12 cellular contexts compared by ENCODE assay signal in genomic region chr3:128620268-128620691, GRCh38. TPM values are rescaled to one million over a fixed set of nuclear protein-coding genes. Genes with fewer than 3 reads are reported as not detected.
DNase-seq lines count a peak whose midpoint lies in the region; ATAC-seq, FAIRE-seq and TF ChIP-seq lines count a peak whose summit lies in the region.
"Had no signal": no experiment of that assay in that cellular context is flagged by ENCODE, and none has a peak within 500 bp of the region (broad histone marks: within the 10 kb centered on the region; RNA-seq: fewer than 3 reads in every experiment).

No MANE protein-coding gene starts in this region.

- ATAC-seq in activated T-cell treated with anti-CD3 and anti-CD28 coated beads, Interleukin-2, amount 50 U/mL, for 4 hours: no peak
- ATAC-seq in GM12878 (no peak), GM18907 (IDR thresholded peaks at IDR 0.05; ENCODE audit: unreplicated experiment) (no peak)

- H3K4me3 ChIP-seq in Loucy (ENCODE audit: low read length, poor library complexity, severe bottlenecking): no peak overlapping the region
- no peak overlapping the region for H3K4me3 ChIP-seq in GM12878
- no peak overlapping the region for H3K4me3 ChIP-seq in uterus

- SMC1A ChIA-PET in GM12878 (lab: Charles Lee; ENCODE audit: uncharacterized antibody, unreplicated experiment): no interaction called here

- peaks cover 8% of the 10 kb centered on the region; the same call in 1 of the 2 replicates for H3K79me2 ChIP-seq in Loucy (ENCODE audit: insufficient read depth, low read length)
- peaks cover 6% of the 10 kb centered on the region for H3K79me2 ChIP-seq in GM12878 (ENCODE audit: control insufficient read depth, insufficient read depth, low read length)

- no peaks in the 10 kb centered on the region for H3K27me3 ChIP-seq in Loucy (ENCODE audit: insufficient read depth, low read length, poor library complexity, severe bottlenecking)
- no peaks in the 10 kb centered on the region for H3K27me3 ChIP-seq in GM12878 (replicated peaks in 1 of 2; ENCODE audit: control insufficient read depth in 2 of 2, insufficient read depth in 2 of 2, low read length in 1 of 2)
- H3K27me3 ChIP-seq in uterus: no peaks in the 10 kb centered on the region

- RAD21 ChIA-PET in GM12878 (lab: Charles Lee; ENCODE audit: unreplicated experiment): interaction anchor here (0.6 kb wide), 1 partner anchor 34 kb away, joined by 3 read pairs; no protein-coding TSS in a partner anchor

- no peaks in the 10 kb centered on the region for H3K9me2 ChIP-seq in Loucy (replicated peaks; ENCODE audit: low read depth, low read length)

- H4K20me1 ChIP-seq in Loucy (ENCODE audit: insufficient read depth, low read length, poor library complexity, severe bottlenecking) (no peaks in the 10 kb centered on the region), GM12878 (ENCODE audit: control insufficient read depth, insufficient read depth) (no peaks in the 10 kb centered on the region)

- in situ Hi-C loops in GM12878 (cut with MboI): loop anchor here (25.0 kb wide), 1 partner anchor 533 kb away; no protein-coding TSS in a partner anchor

- intact Hi-C loops in GM12878 (cut with micrococcal nuclease; ENCODE audit: unreplicated experiment): no loop called here
- intact Hi-C loops in uterus (cut with DNase I; ENCODE audit: low total_unique reads): no loop called here

- H3K4me2 ChIP-seq in Loucy (ENCODE audit: low read depth, low read length, poor library complexity, severe bottlenecking) (no peak overlapping the region), GM12878 (ENCODE audit: control insufficient read depth, insufficient read depth) (no peak overlapping the region)

- CTCF ChIA-PET in GM12878 (lab: Yijun Ruan, JAX): interaction anchor here (1.0 to 1.3 kb wide), 3 partner anchors 17 to 175 kb away, joined by 3 to 4 read pairs (median 3); no protein-coding TSS in a partner anchor

- H3K9ac ChIP-seq in Loucy (ENCODE audit: low read depth, low read length, poor library complexity, severe bottlenecking) (no peak overlapping the region), GM12878 (ENCODE audit: control insufficient read depth, insufficient read depth, low read length) (no peak overlapping the region)

- H3K9me3 Mint-ChIP-seq in activated T-cell treated with anti-CD3 and anti-CD28 coated beads, Interleukin-2, amount 50 U/mL, for 4 hours: no peaks in the 10 kb centered on the region

- FAIRE-seq in GM12878 (lab: Jason Lieb, UNC): no peak
- FAIRE-seq: GM12891, small intestine had no signal

- peak; percentile 22; the same call in 1 of the 2 replicates for TF ChIP-seq CTCF in Loucy (conservative IDR thresholded peaks at IDR 0.05; ENCODE audit: low read length)
- TF ChIP-seq CTCF in GM12878 (IDR thresholded peaks at IDR 0.05 in 2 of 3, conservative IDR thresholded peaks at IDR 0.05 in 1 of 3; ENCODE audit: control insufficient read depth in 2 of 3, extremely low read depth in 1 of 3, insufficient read depth in 1 of 3, low read depth in 3 of 3, low read length in 3 of 3): no peak
- TF ChIP-seq CTCF in uterus (IDR thresholded peaks at IDR 0.05): no peak

- H3K27ac ChIP-seq in GM12878 (ENCODE audit: control insufficient read depth, insufficient read depth): no peak overlapping the region
- H3K27ac ChIP-seq in uterus: no peak overlapping the region

- WGBS in GM12878 (ENCODE audit: insufficient coverage, insufficient replicate concordance, low lambda C conversion rate, missing lambda C conversion rate): 79% methylated on average over 9 of the region's 9 CpGs

- no peak for TF ChIP-seq RAD21 in GM12878 (IDR thresholded peaks at IDR 0.05; ENCODE audit: insufficient read depth, low read depth, low read length)

- no peak overlapping the region for H2AFZ ChIP-seq in Loucy (ENCODE audit: low read length)
- H2AFZ ChIP-seq in GM12878 (ENCODE audit: control insufficient read depth, low read depth, low read length): no peak overlapping the region

- no peaks in the 10 kb centered on the region for H3K27me3 Mint-ChIP-seq in activated T-cell treated with anti-CD3 and anti-CD28 coated beads, Interleukin-2, amount 50 U/mL, for 4 hours (ENCODE audit: low read depth)
- H3K27me3 Mint-ChIP-seq: B cell had no signal

- H3K4me1 ChIP-seq in Loucy (ENCODE audit: insufficient read depth, low read length, poor library complexity, severe bottlenecking) (peaks cover 8% of the 10 kb centered on the region), GM12878 (ENCODE audit: control insufficient read depth, insufficient read depth, low read length) (peaks cover 14% of the 10 kb centered on the region), uterus (no peaks in the 10 kb centered on the region)

- no peak; the same call in 1 of the 2 replicates for TF ChIP-seq POLR2A in GM12878 (IDR thresholded peaks at IDR 0.05; ENCODE audit: low read depth, low read length)
- no peak for TF ChIP-seq POLR2A in uterus (IDR thresholded peaks at IDR 0.05)

- H3K36me3 Mint-ChIP-seq in activated T-cell treated with anti-CD3 and anti-CD28 coated beads, Interleukin-2, amount 50 U/mL, for 4 hours (ENCODE audit: insufficient read depth): peaks cover 34% of the 10 kb centered on the region

- peaks cover 33% of the 10 kb centered on the region for H3K4me1 Mint-ChIP-seq in activated T-cell treated with anti-CD3 and anti-CD28 coated beads, Interleukin-2, amount 50 U/mL, for 4 hours (ENCODE audit: low read depth)

- H3F3A ChIP-seq in Loucy (ENCODE audit: low read depth): no peaks in the 10 kb centered on the region

- H3K9me3 ChIP-seq in Loucy (ENCODE audit: insufficient read depth, low read depth, low read length) (no peaks in the 10 kb centered on the region), GM12878 (replicated peaks; ENCODE audit: control insufficient read depth, insufficient read depth, low read length) (no peaks in the 10 kb centered on the region), uterus (no peaks in the 10 kb centered on the region)

- DNase-seq in activated T-cell treated with anti-CD3 and anti-CD28 coated beads for 48 hours (ENCODE audit: low read depth): peak; percentile 35
- DNase-seq in activated T-cell treated with anti-CD3 and anti-CD28 coated beads, Interleukin-2, amount 50 U/mL, for 4 hours: no peak
- DNase-seq in GM12878 (ENCODE audit: low read depth, low spot score): no peak
- peak; percentile 56 for DNase-seq in stimulated activated CD8-positive, alpha-beta memory T cell treated with anti-CD3 and anti-CD28 coated beads, Interleukin-4, amount 100 ng/mL, for 48 hours
- no peak for DNase-seq in uterus
- DNase-seq in ecto neural progenitor cell (ENCODE audit: low spot score): no peak
- DNase-seq: effector memory CD4-positive, alpha-beta T cell; small intestine had no signal

- POLR2A ChIA-PET in GM12878 (lab: Charles Lee): interaction anchor here (0.7 to 1.5 kb wide), 3 partner anchors 60 to 259 kb away, joined by 3 read pairs; partner anchors contain the start of gene ACAD9

- no TSS peak for BruUV-seq in GM12878 (replicated peaks; lab: Mats Ljungman, UMichigan)

- H3K36me3 ChIP-seq in Loucy (ENCODE audit: insufficient read depth, low read length): peaks cover 64% of the 10 kb centered on the region; the same call in 1 of the 2 replicates
- H3K36me3 ChIP-seq in GM12878 (ENCODE audit: control insufficient read depth in 2 of 2, insufficient read depth in 2 of 2, low read length in 1 of 2): peaks cover 38 to 39% of the 10 kb centered on the region in 2 experiments
- no peaks in the 10 kb centered on the region for H3K36me3 ChIP-seq in uterus

- no peak overlapping the region for H3K4me3 Mint-ChIP-seq in activated T-cell treated with anti-CD3 and anti-CD28 coated beads, Interleukin-2, amount 50 U/mL, for 4 hours

- TF ChIP-seq EP300 in GM12878 (IDR thresholded peaks at IDR 0.05; ENCODE audit: borderline replicate concordance in 1 of 2, control insufficient read depth in 1 of 2, low read depth in 2 of 2, low read length in 2 of 2): no peak

TF ChIP-seq in GM12878, 131 proteins besides CTCF, POLR2A, EP300 and RAD21:
- TF ChIP-seq SMAD5 (IDR thresholded peaks at IDR 0.05; ENCODE audit: low read depth): no peak
- TF ChIP-seq ZBTB33 (IDR thresholded peaks at IDR 0.05): peak; percentile 73; the same call in 1 of the 2 replicates

RNA-seq across cellular contexts. Expression of gene RPN1, which starts 30.3 kb away (rescaled TPM):
- 100 to 1,000 TPM; 189 to 209 (median 195) TPM for total RNA-seq in activated T-cell treated with anti-CD3 and anti-CD28 coated beads, Interleukin-2, amount 50 U/mL, for 4 hours
- 135 and 154 TPM in 2 replicates for total RNA-seq in GM12878 (2013; cell fraction: nucleolus; rRNA removed)
- 223 and 227 TPM in 2 replicates for total RNA-seq in GM12878 (2014; rRNA removed)
- 153 and 162 TPM in 2 replicates for total RNA-seq in GM12878 (2014; rRNA removed; fragmentation: Illumina TruSeq; extraction: Trizol)
- 147 and 150 TPM in 2 replicates for total RNA-seq in GM12878 (2021)
- polyA plus RNA-seq in GM12878 (2011; ENCODE audit: low read depth): 86.6 TPM
- 231 and 241 TPM in 2 replicates for polyA plus RNA-seq in GM12878 (2011; rRNA removed)
- polyA plus RNA-seq in GM12878 (2011; cell fraction: cytosol; rRNA removed): 154 and 157 TPM in 2 replicates
- 87.4 and 115 TPM in 2 replicates for polyA plus RNA-seq in GM12878 (2011; cell fraction: nucleus; rRNA removed)
- 113 TPM in 2 replicates for polyA plus RNA-seq in GM12878 (2012)
- 136 and 142 TPM in 2 replicates for polyA plus RNA-seq in GM12878 (2014; fragmentation: Illumina TruSeq; extraction: Trizol)
- polyA plus RNA-seq in GM12878 (2014; fragmentation: Nextera tagmentation; extraction: Ambion mirVana): 10 to 100 TPM; 56.1 to 58.3 TPM
- polyA plus RNA-seq in GM12878 (2014; rRNA removed): 146 and 152 TPM in 2 replicates
- polyA plus RNA-seq in GM12878 (2016; fragmentation: Nextera tagmentation; extraction: Ambion mirVana): 100 to 1,000 TPM; 260 to 266 TPM
- 280 and 296 TPM in 2 replicates for polyA minus RNA-seq in GM12878 (2011; rRNA and poly(A)+ RNA removed)
- 78.7 and 87.7 TPM in 2 replicates for polyA minus RNA-seq in GM12878 (2011; cell fraction: cytosol; rRNA and poly(A)+ RNA removed)
- 45.7 and 72.0 TPM in 2 replicates for polyA minus RNA-seq in GM12878 (2011; cell fraction: nucleus; rRNA and poly(A)+ RNA removed)
- total RNA-seq in uterus: 100 to 1,000 TPM; 134 to 307 (median 209) TPM

Comparison
In these comparisons a context has a peak if more than half of its experiments do, and no peak if none do; other contexts are left out.
1. DNase-seq: peak in activated T-cell treated with anti-CD3 and anti-CD28 coated beads for 48 hours (single experiment) and stimulated activated CD8-positive, alpha-beta memory T cell treated with anti-CD3 and anti-CD28 coated beads, Interleukin-4, amount 100 ng/mL, for 48 hours (single experiment); none in activated T-cell treated with anti-CD3 and anti-CD28 coated beads, Interleukin-2, amount 50 U/mL, for 4 hours (single experiment), GM12878 (single experiment), uterus (0 of 2) and ecto neural progenitor cell (single experiment).